In genomic region chr3:52770581-52771333, GRCh38 we compare ENCODE assay signal across 8 cellular contexts. TPM values are rescaled to one million over a fixed set of nuclear protein-coding genes. Genes with fewer than 3 reads are reported as not detected.
A peak's percentile ranks its signal among the peaks of the same experiment; 100 is the strongest.
DNase-seq lines count a peak whose midpoint lies in the region; ATAC-seq and TF ChIP-seq lines count a peak whose summit lies in the region.

NEK4 (minus strand) TSS chr3:52770940; CDS start chr3:52770746, 194 bp downstream.

- peak within 1 kb of the TSS; percentile 94 for H3K27ac Mint-ChIP-seq in activated CD4-positive, alpha-beta T cell treated with anti-CD3 and anti-CD28 coated beads, Interleukin-2, amount 10 ng/mL, durations not matched to agents 24 days and 14 days

- TF ChIP-seq CTCF in coronary artery (IDR thresholded peaks at IDR 0.05): no peak

- no peaks in the 10 kb centered on the region for H3K9me3 Mint-ChIP-seq in activated CD4-positive, alpha-beta T cell treated with anti-CD3 and anti-CD28 coated beads, Interleukin-2, amount 10 ng/mL, durations not matched to agents 24 days and 14 days

- peak; percentile 35 to 92 (median 86) for DNase-seq in C1 segment of cervical spinal cord (lab: John Stamatoyannopoulos, UW)
- peak; percentile 75 for DNase-seq in NCI-H526 treated with DMSO at 0.1 percent for 48 hours (lab: John Stamatoyannopoulos, UW)
- DNase-seq in activated CD4-positive, alpha-beta T cell treated with anti-CD3 and anti-CD28 coated beads, Interleukin-2, amount 10 ng/mL, durations not matched to agents 24 days and 14 days: peak; percentile 95
- peak; percentile 91 for DNase-seq in coronary artery (ENCODE audit: low spot score)
- peak; percentile 97 for DNase-seq in left kidney (ENCODE audit: low read depth, low spot score)
- peak; percentile 92 for DNase-seq in stimulated activated CD4-positive, alpha-beta T cell treated with anti-CD3 and anti-CD28 coated beads, Interleukin-1b, Interleukin-23, amount 100 ng/mL, for 48 hours

- H3K4me3 ChIP-seq in coronary artery: peak within 1 kb of the TSS; percentile 95

- H3K27me3 Mint-ChIP-seq in activated CD4-positive, alpha-beta T cell treated with anti-CD3 and anti-CD28 coated beads, Interleukin-2, amount 10 ng/mL, durations not matched to agents 24 days and 14 days: no peaks in the 10 kb centered on the region

- H3K4me1 Mint-ChIP-seq in activated CD4-positive, alpha-beta T cell treated with anti-CD3 and anti-CD28 coated beads, Interleukin-2, amount 10 ng/mL, durations not matched to agents 24 days and 14 days: peaks cover 19% of the 10 kb centered on the region

- peaks cover 13% of the 10 kb centered on the region for H3K36me3 Mint-ChIP-seq in activated CD4-positive, alpha-beta T cell treated with anti-CD3 and anti-CD28 coated beads, Interleukin-2, amount 10 ng/mL, durations not matched to agents 24 days and 14 days (ENCODE audit: low read depth)

- intact Hi-C loops in activated CD4-positive, alpha-beta T cell treated with anti-CD3 and anti-CD28 coated beads, Interleukin-2, amount 10 ng/mL, durations not matched to agents 24 days and 14 days (cut with micrococcal nuclease): loop anchor here (2.0 to 5.0 kb wide), 3 partner anchors 64 to 127 kb away; partner anchors contain the start of genes GNL3, PBRM1, SPCS1 and STIMATE

- peak within 1 kb of the TSS; percentile 40 to 77 for H3K27ac ChIP-seq in coronary artery

- ATAC-seq in GM19328 (IDR thresholded peaks at IDR 0.05; ENCODE audit: unreplicated experiment) (peak; percentile 94), HG03469 (IDR thresholded peaks at IDR 0.05; ENCODE audit: unreplicated experiment) (peak; percentile 59)

- H3K4me3 Mint-ChIP-seq in activated CD4-positive, alpha-beta T cell treated with anti-CD3 and anti-CD28 coated beads, Interleukin-2, amount 10 ng/mL, durations not matched to agents 24 days and 14 days: peak within 1 kb of the TSS; percentile 88

RNA-seq across cellular contexts. Expression of gene NEK4, which starts in this region (rescaled TPM):
- 29.4 and 30.3 TPM in 2 replicates for total RNA-seq in activated CD4-positive, alpha-beta T cell treated with anti-CD3 and anti-CD28 coated beads, Interleukin-2, amount 10 ng/mL, durations not matched to agents 24 days and 14 days

Comparison
In these comparisons a context has a peak if more than half of its experiments do, and no peak if none do; other contexts are left out.
1. Peak in every context shown above with its lines: DNase-seq, ATAC-seq, H3K4me3 ChIP-seq and H3K27ac ChIP-seq.